Comparison of ENCODE assay signal across 13 cellular contexts in the genomic region with DNA sequence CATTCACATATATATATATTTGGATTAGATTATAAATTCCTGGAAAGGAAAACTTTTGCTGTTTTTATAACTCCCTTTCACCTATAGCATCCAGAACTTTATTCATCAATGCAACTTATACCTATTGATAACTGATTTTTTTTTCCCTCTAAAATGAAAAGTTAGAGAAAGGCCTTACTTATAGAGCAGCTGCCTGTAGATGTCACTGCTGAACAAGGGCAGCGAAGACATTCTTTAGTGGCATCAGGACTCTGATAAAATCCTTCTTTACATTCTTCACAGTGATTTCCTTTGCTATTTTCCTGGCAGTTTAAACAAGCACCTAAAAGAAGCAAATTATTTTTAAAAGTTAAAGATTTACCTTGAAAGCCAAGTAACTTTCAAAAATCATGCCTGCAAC. TPM values are rescaled to one million over a fixed set of nuclear protein-coding genes. Genes with fewer than 3 reads are reported as not detected.
A peak's percentile ranks its signal among the peaks of the same experiment; 100 is the strongest.
DNase-seq lines count a peak whose midpoint lies in the region; ATAC-seq and TF ChIP-seq lines count a peak whose summit lies in the region.
"Had no signal": no experiment of that assay in that cellular context is flagged by ENCODE, and none has a peak within 500 bp of the region (broad histone marks: within the 10 kb centered on the region; RNA-seq: fewer than 3 reads in every experiment).

No MANE protein-coding gene starts in this region.

- no peak overlapping the region for H4K5ac ChIP-seq in IMR-90 (ENCODE audit: low read depth, low read length)

- H3K4me1 ChIP-seq in IMR-90 (ENCODE audit: control insufficient read depth, insufficient read depth, low read length): peaks cover 3% of the 10 kb centered on the region
- peaks cover 0 to 4% (median under 1%) of the 10 kb centered on the region in 4 donors for H3K4me1 ChIP-seq in right lobe of liver

- H4K8ac ChIP-seq in IMR-90 (ENCODE audit: low read depth in 2 of 2, low read length in 2 of 2): no peak overlapping the region

- BruUV-seq in IMR-90 (replicated peaks; lab: Mats Ljungman, UMichigan): no TSS peak

- no peak overlapping the region for H3K4me3 ChIP-seq in IMR-90 (ENCODE audit: insufficient read depth, low read depth, low read length)
- H3K4me3 ChIP-seq in WERI-Rb-1 (ENCODE audit: low read depth, low read length): no peak overlapping the region
- no peak overlapping the region for H3K4me3 ChIP-seq in right lobe of liver
- H3K4me3 ChIP-seq: suprapubic skin had no signal

- POLR2A ChIA-PET in IMR-90 (lab: Charles Lee; ENCODE audit: unreplicated experiment): no interaction called here
- POLR2A ChIA-PET in CD4-positive, alpha-beta T cell (lab: Charles Lee): interaction anchor here (0.6 kb wide), 1 partner anchor 426 kb away, joined by 4 read pairs; no protein-coding TSS in a partner anchor

- peak; percentile 37 for DNase-seq in DMS53 (lab: John Stamatoyannopoulos, UW)
- DNase-seq in IMR-90: peak; percentile 4
- DNase-seq in WERI-Rb-1: no peak
- no peak for DNase-seq in right lobe of liver
- no peak for DNase-seq in CD4-positive, alpha-beta T cell
- no peak for DNase-seq in activated T-cell treated with anti-CD3 and anti-CD28 coated beads, Interleukin-2, amount 50 U/mL, for 48 hours
- no peak for DNase-seq in CD1c-positive myeloid dendritic cell (ENCODE audit: extremely low spot score)
- no peak for DNase-seq in NCI-H1105 treated with DMSO at 0.1 percent for 48 hours (lab: John Stamatoyannopoulos, UW)
- DNase-seq: activated gamma-delta T cell treated with Interleukin-2 at 50 U/mL for 16 hours; NCI-H526 treated with DMSO at 0.1 percent for 48 hours; stimulated activated CD4-positive, alpha-beta T cell treated with anti-CD3 and anti-CD28 coated beads, Interleukin-4, amount 100 ng/mL, for 4 hours had no signal

- no peak overlapping the region for H2BK5ac ChIP-seq in IMR-90 (ENCODE audit: low read depth, low read length, poor library complexity, severe bottlenecking)

- no CpG with 5 or more reads among the region's 1 CpG for WGBS in IMR-90 (ENCODE audit: extremely low coverage in 2 of 2, insufficient read length in 1 of 2), 2 experiments
- 91% methylated on average over 1 of the region's 1 CpG for WGBS in right lobe of liver (ENCODE audit: insufficient coverage, low coverage, low lambda C conversion rate, missing lambda C conversion rate)

- intact Hi-C loops in IMR-90 (cut with micrococcal nuclease): no loop called here
- intact Hi-C loops in right lobe of liver (cut with DNase I): no loop called here
- intact Hi-C loops in CD4-positive, alpha-beta T cell (cut with DNase I, micrococcal nuclease): no loop called here

- H3K36me3 ChIP-seq in IMR-90 (ENCODE audit: control insufficient read depth, insufficient read depth, low read length) (peaks cover 6% of the 10 kb centered on the region), WERI-Rb-1 (peaks cover 5% of the 10 kb centered on the region), right lobe of liver (peaks cover 0 to 34% (median 7%) of the 10 kb centered on the region in 4 donors)

- H3K9me3 Mint-ChIP-seq in CD4-positive, alpha-beta T cell: no peaks in the 10 kb centered on the region
- H3K9me3 Mint-ChIP-seq: dendritic cell treated with granulocyte-macrophage colony-stimulating factor and Interleukin-4, amounts not matched to agents 40 ng/mL and 50 ng/mL, for 4 days had no signal

- H3K27me3 ChIP-seq in IMR-90 (ENCODE audit: control insufficient read depth, insufficient read depth, low read length) (no peaks in the 10 kb centered on the region), WERI-Rb-1 (ENCODE audit: insufficient read depth, low read depth, severe bottlenecking) (no peaks in the 10 kb centered on the region), right lobe of liver (no peaks in the 10 kb centered on the region)
- H3K27me3 ChIP-seq in CD4-positive, alpha-beta T cell (ENCODE audit: control insufficient read depth, insufficient read depth, low read length): no peaks in the 10 kb centered on the region
- H3K27me3 ChIP-seq: suprapubic skin had no signal

- no peak overlapping the region for H3K14ac ChIP-seq in IMR-90 (replicated peaks; ENCODE audit: low read depth, low read length)

- peak; percentile 26; the same call in 1 of the 2 replicates for TF ChIP-seq CTCF in IMR-90 (conservative IDR thresholded peaks at IDR 0.05; ENCODE audit: low read depth, low read length)
- peak; percentile 57 for TF ChIP-seq CTCF in WERI-Rb-1 (IDR thresholded peaks at IDR 0.05; ENCODE audit: low read depth, low read length)
- TF ChIP-seq CTCF in right lobe of liver (IDR thresholded peaks at IDR 0.05): peak in 3 of 4 donors; percentile 22 to 33 (median 28)
- TF ChIP-seq CTCF in CD4-positive, alpha-beta T cell (IDR thresholded peaks at IDR 0.05): no peak

- H2AFZ ChIP-seq in IMR-90 (replicated peaks; ENCODE audit: low read length, poor library complexity): no peak overlapping the region

- no peak overlapping the region for H3K4me3 Mint-ChIP-seq in CD4-positive, alpha-beta T cell
- H3K4me3 Mint-ChIP-seq: dendritic cell treated with granulocyte-macrophage colony-stimulating factor and Interleukin-4, amounts not matched to agents 40 ng/mL and 50 ng/mL, for 4 days had no signal

- dilution Hi-C loops in IMR-90 (cut with HindIII; ENCODE audit: low sequenced_read_pairs, unreplicated experiment): no loop called here

- H2AK9ac ChIP-seq in IMR-90 (replicated peaks; ENCODE audit: low read depth, low read length, poor library complexity): no peak overlapping the region

- H3K9ac ChIP-seq in IMR-90 (ENCODE audit: low read depth, low read length): no peak overlapping the region

- no peak overlapping the region for H3K23ac ChIP-seq in IMR-90 (ENCODE audit: low read depth, low read length)

- in situ Hi-C loops in IMR-90 (cut with MboI; ENCODE audit: low sequenced_read_pairs): loop anchor here (25.0 kb wide), 1 partner anchor 450 kb away; a partner anchor contains a TSS

- H3K27ac Mint-ChIP-seq in CD4-positive, alpha-beta T cell: no peak overlapping the region
- H3K27ac Mint-ChIP-seq: dendritic cell treated with granulocyte-macrophage colony-stimulating factor and Interleukin-4, amounts not matched to agents 40 ng/mL and 50 ng/mL, for 4 days had no signal

- H3K27ac ChIP-seq in IMR-90 (ENCODE audit: insufficient read depth, low read length) (no peak overlapping the region), WERI-Rb-1 (no peak overlapping the region), right lobe of liver (no peak overlapping the region)
- no peak overlapping the region for H3K27ac ChIP-seq in CD4-positive, alpha-beta T cell (ENCODE audit: low read depth, low read length)
- H3K27ac ChIP-seq: suprapubic skin had no signal

- H3K79me1 ChIP-seq in IMR-90 (ENCODE audit: low read depth in 1 of 2, low read length in 2 of 2): 0 out of 4 replicates have a peak, but pooled peaks cover 0 to under 1% of the 10 kb centered on the region in 2 experiments

- no peak overlapping the region for H2BK15ac ChIP-seq in IMR-90 (ENCODE audit: low read depth, low read length)

- peak; percentile 41; the same call in 1 of the 2 replicates for TF ChIP-seq RAD21 in IMR-90 (IDR thresholded peaks at IDR 0.05; ENCODE audit: low read length)

- no peaks in the 10 kb centered on the region for H3K27me3 Mint-ChIP-seq in CD4-positive, alpha-beta T cell
- H3K27me3 Mint-ChIP-seq: dendritic cell treated with granulocyte-macrophage colony-stimulating factor and Interleukin-4, amounts not matched to agents 40 ng/mL and 50 ng/mL, for 4 days had no signal

- no peaks in the 10 kb centered on the region for H4K20me1 ChIP-seq in IMR-90 (ENCODE audit: insufficient read depth, low read length)

- peaks cover 2% of the 10 kb centered on the region; the same call in 1 of the 2 replicates for H3K9me1 ChIP-seq in IMR-90 (ENCODE audit: insufficient read depth, low read length)

- H3K4me1 Mint-ChIP-seq in CD4-positive, alpha-beta T cell (ENCODE audit: low read depth): no peaks in the 10 kb centered on the region

- no peak overlapping the region for H4K91ac ChIP-seq in IMR-90 (ENCODE audit: insufficient read depth, low read depth, low read length)

- H2BK20ac ChIP-seq in IMR-90 (ENCODE audit: low read depth, low read length): no peak overlapping the region

- no peak overlapping the region for H3K18ac ChIP-seq in IMR-90 (ENCODE audit: low read depth, low read length)

- CTCF ChIA-PET in IMR-90 (lab: Yijun Ruan, JAX): no interaction called here
- CTCF ChIA-PET in CD4-positive, alpha-beta T cell (lab: Charles Lee): interaction anchor here (0.7 kb wide), 1 partner anchor 134 kb away, joined by 3 read pairs; no protein-coding TSS in a partner anchor

- H2BK120ac ChIP-seq in IMR-90 (ENCODE audit: low read depth, low read length): no peak overlapping the region

- ATAC-seq in IMR-90 (ENCODE audit: low read depth) (no peak), right lobe of liver (peak in 1 of 4 donors; percentile 59)
- ATAC-seq in CD4-positive, alpha-beta T cell (ENCODE audit: poor library complexity): no peak

- H3K36me3 Mint-ChIP-seq in CD4-positive, alpha-beta T cell (ENCODE audit: low read depth): peaks cover 30% of the 10 kb centered on the region

- H3K9me3 ChIP-seq in IMR-90 (ENCODE audit: control insufficient read depth, insufficient read depth, low read length) (no peaks in the 10 kb centered on the region), WERI-Rb-1 (ENCODE audit: severe bottlenecking) (no peaks in the 10 kb centered on the region), right lobe of liver (no peaks in the 10 kb centered on the region)
- H3K9me3 ChIP-seq in CD4-positive, alpha-beta T cell (ENCODE audit: control insufficient read depth, low read length): no peaks in the 10 kb centered on the region
- H3K9me3 ChIP-seq: suprapubic skin had no signal

- no peak overlapping the region for H3K4ac ChIP-seq in IMR-90 (ENCODE audit: low read depth, low read length)

- H3K56ac ChIP-seq in IMR-90 (ENCODE audit: extremely low read depth, insufficient read depth, low read length): no peak overlapping the region

- H3K4me2 ChIP-seq in IMR-90 (ENCODE audit: low read depth, low read length): no peak overlapping the region

- no peak overlapping the region for H2AK5ac ChIP-seq in IMR-90 (ENCODE audit: low read depth, low read length)

- no peak for TF ChIP-seq POLR2A in IMR-90 (IDR thresholded peaks at IDR 0.05; ENCODE audit: low read depth, low read length)
- TF ChIP-seq POLR2A in right lobe of liver (IDR thresholded peaks at IDR 0.05): no peak

TF ChIP-seq in IMR-90, 13 proteins besides CTCF, POLR2A, EP300 and RAD21 (continues in another document):
- TF ChIP-seq MXI1 (IDR thresholded peaks at IDR 0.05; ENCODE audit: borderline replicate concordance, low read depth, low read length) (no peak), NFE2L2 (IDR thresholded peaks at IDR 0.05; ENCODE audit: low read depth, low read length) (no peak), MAZ (IDR thresholded peaks at IDR 0.05; ENCODE audit: borderline replicate concordance, low read depth, low read length) (no peak), CHD1 (IDR thresholded peaks at IDR 0.05; ENCODE audit: low read depth, low read length) (no peak), MAFK (IDR thresholded peaks at IDR 0.05; ENCODE audit: low read depth, low read length) (no peak)

RNA-seq across cellular contexts. Expression of a gene that starts 32.3 kb away (rescaled TPM):
- total RNA-seq in IMR-90 (2012; rRNA removed): 29.4 and 31.7 TPM in 2 replicates
- polyA plus RNA-seq in IMR-90 (2012; rRNA removed): 27.9 and 29.5 TPM in 2 replicates
- 17.2 TPM in 2 replicates for polyA plus RNA-seq in IMR-90 (2012; cell fraction: cytosol; rRNA removed)
- polyA plus RNA-seq in IMR-90 (2012; cell fraction: nucleus; rRNA removed; ENCODE audit: low replicate concordance): 44.6 and 59.8 TPM in 2 replicates
- total RNA-seq in right lobe of liver: 10 to 100 TPM; 25.9 to 61.6 (median 34.7) TPM
- 10 to 100 TPM; 55.0 to 56.0 TPM for total RNA-seq in CD4-positive, alpha-beta T cell

Comparison
In these comparisons a context has a peak if more than half of its experiments do, and no peak if none do; other contexts are left out.
1. DNase-seq: peak in DMS53 (single experiment) and IMR-90 (single experiment); none in WERI-Rb-1 (single experiment), right lobe of liver (0 of 3), CD4-positive, alpha-beta T cell (0 of 10), activated T-cell treated with anti-CD3 and anti-CD28 coated beads, Interleukin-2, amount 50 U/mL, for 48 hours (0 of 2), CD1c-positive myeloid dendritic cell (single experiment) and NCI-H1105 treated with DMSO at 0.1 percent for 48 hours (single experiment).